In genomic region chr2:157837851-157838441, GRCh38 we compare ENCODE assay signal across 8 cellular contexts. TPM values are rescaled to one million over a fixed set of nuclear protein-coding genes. Genes with fewer than 3 reads are reported as not detected.
DNase-seq lines count a peak whose midpoint lies in the region; FAIRE-seq and TF ChIP-seq lines count a peak whose summit lies in the region.

No MANE protein-coding gene starts in this region.

- H3K79me2 ChIP-seq in ACC112 (ENCODE audit: control insufficient read depth, insufficient read depth, low read length, unreplicated experiment), result peaks cover 59% of the 10 kb centered on the region

- H3K4me1 ChIP-seq in ACC112 (ENCODE audit: control insufficient read depth, insufficient read depth, low read length, unreplicated experiment) (peaks cover 45% of the 10 kb centered on the region), adrenal gland (replicated peaks in 1 of 2) (peaks cover 17 to 54% of the 10 kb centered on the region in 2 donors), kidney (ENCODE audit: control insufficient read depth in 1 of 2, insufficient read depth in 1 of 2, low read depth in 1 of 2, low read length in 2 of 2) (peaks cover 37 to 55% of the 10 kb centered on the region in 2 donors), suprapubic skin (peaks cover 44% of the 10 kb centered on the region)

- POLR2A ChIA-PET in GM10248 (lab: Yijun Ruan, JAX), result no interaction called here

- intact Hi-C loops in adrenal gland (cut with DNase I), result no loop called here
- intact Hi-C loops in kidney (cut with DNase I), result no loop called here

- H3K9ac ChIP-seq in kidney (ENCODE audit: low read length in 2 of 2), result peak overlapping the region in 1 of 2 donors; percentile 14

- no peak for FAIRE-seq in kidney (lab: Jason Lieb, UNC)

- DNase-seq in LHCN-M2 (ENCODE audit: low read depth) (peak; percentile 96), adrenal gland (peak; percentile 42 to 73 (median 61)), kidney (no peak), suprapubic skin (ENCODE audit: low spot score in 2 of 2) (no peak), GM10248 (ENCODE audit: extremely low spot score) (no peak)
- DNase-seq in stimulated activated CD4-positive, alpha-beta T cell treated with anti-CD3 and anti-CD28 coated beads, Interleukin-4, amount 100 ng/mL, for 1 hour, result no peak
- DNase-seq in activated CD8-positive, alpha-beta memory T cell treated with anti-CD3 and anti-CD28 coated beads, Interleukin-2, amount 50 U/mL, for 4 hours, result no peak

- H3K36me3 ChIP-seq in ACC112 (ENCODE audit: insufficient read depth, low read length) (no peaks in the 10 kb centered on the region), adrenal gland (replicated peaks in 1 of 2) (no peaks in the 10 kb centered on the region), kidney (ENCODE audit: control insufficient read depth in 1 of 2, insufficient read depth in 2 of 2, low read length in 2 of 2) (no peaks in the 10 kb centered on the region), suprapubic skin (no peaks in the 10 kb centered on the region)

- peak overlapping the region; percentile 35 for H2AFZ ChIP-seq in ACC112 (ENCODE audit: low read length, unreplicated experiment)

- H3K9me3 ChIP-seq in adrenal gland (replicated peaks in 1 of 3) (no peaks in the 10 kb centered on the region), kidney (ENCODE audit: control insufficient read depth in 1 of 2, low read length in 2 of 2) (no peaks in the 10 kb centered on the region), suprapubic skin (no peaks in the 10 kb centered on the region)

- WGBS in adrenal gland, 4 donors, result 10 to 17% (median 14%) methylated on average over 13 of the region's 13 CpGs
- WGBS in suprapubic skin, result 45% methylated on average over 13 of the region's 13 CpGs

- TF ChIP-seq CTCF in adrenal gland (IDR thresholded peaks at IDR 0.05) (no peak), kidney (IDR thresholded peaks at IDR 0.05; ENCODE audit: borderline replicate concordance, extremely low read depth, insufficient read depth) (no peak), suprapubic skin (IDR thresholded peaks at IDR 0.05) (no peak), GM10248 (IDR thresholded peaks at IDR 0.05; ENCODE audit: control extremely low read depth, extremely low read depth, low read depth, missing control alignments) (no peak)

- H3K4me3 ChIP-seq in ACC112 (ENCODE audit: low read depth, low read length), result peak overlapping the region; percentile 69
- peak overlapping the region in 3 of 4 donors; percentile 10 to 50 (median 43) for H3K4me3 ChIP-seq in adrenal gland
- peak overlapping the region; percentile 3 to 30 for H3K4me3 ChIP-seq in kidney (ENCODE audit: low read length in 2 of 2)
- H3K4me3 ChIP-seq in suprapubic skin, result peak overlapping the region; percentile 38

- H3K27ac ChIP-seq in ACC112 (ENCODE audit: low read depth, low read length), result peak overlapping the region; percentile 92
- peak overlapping the region; percentile 71 to 92 (median 86) for H3K27ac ChIP-seq in adrenal gland
- H3K27ac ChIP-seq in kidney (ENCODE audit: low read depth in 2 of 2, low read length in 2 of 2), result peak overlapping the region; percentile 48 to 52
- H3K27ac ChIP-seq in suprapubic skin, result peak overlapping the region; percentile 73

- peak in 1 of 2 donors; percentile 62 for TF ChIP-seq POLR2A in adrenal gland (IDR thresholded peaks at IDR 0.05)
- TF ChIP-seq POLR2A in suprapubic skin (IDR thresholded peaks at IDR 0.05), result no peak

- CTCF ChIA-PET in GM10248 (lab: Yijun Ruan, JAX), result interaction anchor here (1.9 kb wide), 1 partner anchor 71 kb away, joined by 4 read pairs; no protein-coding TSS in a partner anchor

- no peak for TF ChIP-seq EP300 in suprapubic skin (IDR thresholded peaks at IDR 0.05)

- H3K27me3 ChIP-seq in ACC112 (ENCODE audit: insufficient read depth, low read length), result no peaks in the 10 kb centered on the region
- H3K27me3 ChIP-seq in adrenal gland, result no peaks in the 10 kb centered on the region
- H3K27me3 ChIP-seq in suprapubic skin, result no peaks in the 10 kb centered on the region

RNA-seq across cellular contexts. Expression of gene ACVR1, which starts 38.2 kb away (rescaled TPM):
- 19.7 and 30.3 TPM in 2 replicates for total RNA-seq in LHCN-M2 (2014; rRNA removed)
- polyA plus RNA-seq in LHCN-M2 (2012), result 21.5 TPM
- total RNA-seq in adrenal gland, result 10 to 100 TPM; 10.6 to 25.0 (median 17.9) TPM
- polyA plus RNA-seq in adrenal gland, result 10 to 100 TPM in 1 of 3 donors, 1 to 10 TPM in 2; 4.6 to 15.1 (median 5.6) TPM
- 38.3 TPM for total RNA-seq in kidney
- polyA plus RNA-seq in kidney (ENCODE audit: insufficient read depth, low read depth, low replicate concordance), result 16.3 TPM
- total RNA-seq in suprapubic skin, result 10 to 100 TPM; 17.5 to 20.6 (median 18.5) TPM

Comparison
In these comparisons a context has a peak if more than half of its experiments do, and no peak if none do; other contexts are left out.
1. H3K4me3 ChIP-seq: peak in every context shown above with its lines; median percentile 69 in ACC112; 43 in adrenal gland; 38 in suprapubic skin; 16 in kidney.
2. DNase-seq: peak in LHCN-M2 (single experiment) and adrenal gland (7 of 7); none in kidney (single experiment), suprapubic skin (0 of 2), stimulated activated CD4-positive, alpha-beta T cell treated with anti-CD3 and anti-CD28 coated beads, Interleukin-4, amount 100 ng/mL, for 1 hour (single experiment), GM10248 (single experiment) and activated CD8-positive, alpha-beta memory T cell treated with anti-CD3 and anti-CD28 coated beads, Interleukin-2, amount 50 U/mL, for 4 hours (single experiment).
3. Peak in every context shown above with its lines, with median percentiles within 50 percentile points of each other: H3K27ac ChIP-seq.